In genomic region chr6:169709293-169709692, GRCh38 we compare ENCODE assay signal across 19 cellular contexts. TPM values are rescaled to one million over a fixed set of nuclear protein-coding genes. Genes with fewer than 3 reads are reported as not detected.
DNase-seq lines count a peak whose midpoint lies in the region; ATAC-seq, FAIRE-seq and TF ChIP-seq lines count a peak whose summit lies in the region.
"Had no signal": no experiment of that assay in that cellular context is flagged by ENCODE, and none has a peak within 500 bp of the region (broad histone marks: within the 10 kb centered on the region; RNA-seq: fewer than 3 reads in every experiment).

No MANE protein-coding gene starts in this region.

- no peak overlapping the region for H3K4me2 ChIP-seq in keratinocyte (ENCODE audit: control insufficient read depth, extremely low read depth, insufficient read depth, low read depth, low read length)

- CTCF ChIA-PET in activated naive CD4-positive, alpha-beta T cell treated with anti-CD3 and anti-CD28 coated beads for 36 hours (lab: Charles Lee), result interaction anchor here (1.4 to 1.6 kb wide), 3 partner anchors 12 to 821 kb away, joined by 3 to 4 read pairs (median 4); no protein-coding TSS in a partner anchor

- no peaks in the 10 kb centered on the region for H3K9me3 ChIP-seq in keratinocyte (ENCODE audit: control insufficient read depth, low read depth, low read length)
- H3K9me3 ChIP-seq: adrenal gland had no signal

- no peak for FAIRE-seq in keratinocyte (lab: Jason Lieb, UNC)
- FAIRE-seq: RCC 7860 had no signal

- peak overlapping the region; percentile 44 for H3K27ac Mint-ChIP-seq in activated naive CD4-positive, alpha-beta T cell treated with anti-CD3 and anti-CD28 coated beads for 36 hours
- H3K27ac Mint-ChIP-seq: activated CD4-positive, alpha-beta T cell treated with anti-CD3 and anti-CD28 coated beads, Interleukin-2, amount 10 ng/mL, durations not matched to agents 24 days and 14 days; stimulated activated naive CD8-positive, alpha-beta T cell treated with anti-CD3 and anti-CD28 coated beads, Interleukin-15, amount 100 ng/mL, for 72 hours had no signal

- no peaks in the 10 kb centered on the region for H4K20me1 ChIP-seq in keratinocyte (ENCODE audit: control insufficient read depth, extremely low read depth, insufficient read depth, low read length)

- H3K4me3 ChIP-seq in keratinocyte (ENCODE audit: control insufficient read depth in 2 of 3, extremely low read depth in 1 of 3, insufficient read depth in 2 of 3, low read depth in 1 of 3, low read length in 3 of 3), result no peak overlapping the region
- H3K4me3 ChIP-seq: adrenal gland, SK-N-MC had no signal

- H3K27ac ChIP-seq in keratinocyte (ENCODE audit: control insufficient read depth, insufficient read depth, low read length), result peak overlapping the region; percentile 7
- H3K27ac ChIP-seq: adrenal gland, SK-N-MC had no signal

- peaks cover 36% of the 10 kb centered on the region for H3K4me1 Mint-ChIP-seq in activated naive CD4-positive, alpha-beta T cell treated with anti-CD3 and anti-CD28 coated beads for 36 hours (ENCODE audit: low read depth)

- dilution Hi-C loops in keratinocyte (cut with MboI; ENCODE audit: extremely low pct_ligation_motif_present, low sequenced_read_pairs), result no loop called here

- DNase-seq in activated naive CD4-positive, alpha-beta T cell treated with anti-CD3 and anti-CD28 coated beads for 36 hours, result no peak
- DNase-seq in activated naive CD4-positive, alpha-beta T cell treated with Interleukin-2 at 50 U/mL for 16 hours, result no peak
- DNase-seq in keratinocyte (ENCODE audit: low read depth, low spot score) (no peak), islet precursor cell (no peak), NCI-H128 (lab: John Stamatoyannopoulos, UW; ENCODE audit: unreplicated experiment) (no peak), NCI-H2107 (lab: John Stamatoyannopoulos, UW) (no peak)
- DNase-seq: ACHN; activated CD4-positive, alpha-beta T cell treated with anti-CD3 and anti-CD28 coated beads, Interleukin-2, amount 10 ng/mL, durations not matched to agents 24 days and 14 days; adrenal gland; DMS79 treated with DMSO at 0.1 percent for 48 hours; foreskin melanocyte; NCI-H1105 treated with DMSO at 0.1 percent for 48 hours; NCI-H2171 treated with DMSO at 0.1 percent for 48 hours; stimulated activated CD4-positive, alpha-beta T cell treated with anti-CD3 and anti-CD28 coated beads, Interleukin-2, amount 100 ng/mL, for 24 hours; stimulated activated naive CD8-positive, alpha-beta T cell treated with anti-CD3 and anti-CD28 coated beads, Interleukin-15, amount 100 ng/mL, for 72 hours had no signal

- intact Hi-C loops in activated naive CD4-positive, alpha-beta T cell treated with anti-CD3 and anti-CD28 coated beads for 36 hours (cut with micrococcal nuclease), result loop anchor here (1.0 kb wide), 1 partner anchor 10 kb away; no protein-coding TSS in a partner anchor

- peaks cover 13% of the 10 kb centered on the region for H3K79me2 ChIP-seq in keratinocyte (ENCODE audit: control insufficient read depth, insufficient read depth, low read length)

- H3K4me1 ChIP-seq in keratinocyte (ENCODE audit: control insufficient read depth, extremely low read depth, insufficient read depth, low read length), result peaks cover 5% of the 10 kb centered on the region

- no peaks in the 10 kb centered on the region for H3K9me3 Mint-ChIP-seq in activated naive CD4-positive, alpha-beta T cell treated with anti-CD3 and anti-CD28 coated beads for 36 hours
- H3K9me3 Mint-ChIP-seq: activated CD4-positive, alpha-beta T cell treated with anti-CD3 and anti-CD28 coated beads, Interleukin-2, amount 10 ng/mL, durations not matched to agents 24 days and 14 days; stimulated activated naive CD8-positive, alpha-beta T cell treated with anti-CD3 and anti-CD28 coated beads, Interleukin-15, amount 100 ng/mL, for 72 hours had no signal

- peaks cover 26% of the 10 kb centered on the region for H3K36me3 Mint-ChIP-seq in activated naive CD4-positive, alpha-beta T cell treated with anti-CD3 and anti-CD28 coated beads for 36 hours (ENCODE audit: low read depth)

- ATAC-seq in GM21576 (IDR thresholded peaks at IDR 0.05; ENCODE audit: unreplicated experiment), result peak; percentile 52
- peak; percentile 64 for ATAC-seq in HG03432 (IDR thresholded peaks at IDR 0.05; ENCODE audit: unreplicated experiment)
- ATAC-seq: stimulated activated naive CD8-positive, alpha-beta T cell treated with anti-CD3 and anti-CD28 coated beads, Interleukin-15, amount 100 ng/mL, for 72 hours had no signal

- H3K27me3 Mint-ChIP-seq in activated naive CD4-positive, alpha-beta T cell treated with anti-CD3 and anti-CD28 coated beads for 36 hours (ENCODE audit: low read depth), result no peaks in the 10 kb centered on the region
- H3K27me3 Mint-ChIP-seq: activated CD4-positive, alpha-beta T cell treated with anti-CD3 and anti-CD28 coated beads, Interleukin-2, amount 10 ng/mL, durations not matched to agents 24 days and 14 days; stimulated activated naive CD8-positive, alpha-beta T cell treated with anti-CD3 and anti-CD28 coated beads, Interleukin-15, amount 100 ng/mL, for 72 hours had no signal

- TF ChIP-seq CTCF in keratinocyte (optimal IDR thresholded peaks at IDR 0.05 in 1 of 3, IDR thresholded peaks at IDR 0.05 in 1 of 3, conservative IDR thresholded peaks at IDR 0.05 in 1 of 3; ENCODE audit: extremely low read depth in 1 of 3, insufficient read depth in 2 of 3, low read length in 3 of 3), result no peak

- H3K27me3 ChIP-seq in keratinocyte (ENCODE audit: control insufficient read depth, extremely low read depth, insufficient read depth, low read length), result no peaks in the 10 kb centered on the region
- H3K27me3 ChIP-seq: adrenal gland had no signal

- H3K4me3 Mint-ChIP-seq in activated naive CD4-positive, alpha-beta T cell treated with anti-CD3 and anti-CD28 coated beads for 36 hours, result no peak overlapping the region
- H3K4me3 Mint-ChIP-seq: activated CD4-positive, alpha-beta T cell treated with anti-CD3 and anti-CD28 coated beads, Interleukin-2, amount 10 ng/mL, durations not matched to agents 24 days and 14 days; stimulated activated naive CD8-positive, alpha-beta T cell treated with anti-CD3 and anti-CD28 coated beads, Interleukin-15, amount 100 ng/mL, for 72 hours had no signal

- H3K9ac ChIP-seq in keratinocyte (ENCODE audit: control insufficient read depth, extremely low read depth, insufficient read depth, low read length), result no peak overlapping the region

- no peak overlapping the region for H2AFZ ChIP-seq in keratinocyte (ENCODE audit: control insufficient read depth, low read length)

- H3K9me1 ChIP-seq in keratinocyte (ENCODE audit: control insufficient read depth, extremely low read depth, insufficient read depth, low read length), result no peaks in the 10 kb centered on the region

- peaks cover 6% of the 10 kb centered on the region in 2 experiments for H3K36me3 ChIP-seq in keratinocyte (ENCODE audit: control insufficient read depth in 2 of 2, extremely low read depth in 1 of 2, insufficient read depth in 2 of 2, low read length in 2 of 2)

RNA-seq across cellular contexts. Expression of gene C6orf120, which starts 7.4 kb away (rescaled TPM):
- 10 to 100 TPM; 10.7 to 11.7 TPM for total RNA-seq in activated naive CD4-positive, alpha-beta T cell treated with anti-CD3 and anti-CD28 coated beads for 36 hours
- polyA plus RNA-seq in keratinocyte, result 12.1 to 18.1 TPM (median 14.9 TPM) in 3 replicates
- 4.5 TPM for polyA plus RNA-seq in keratinocyte (2011; ENCODE audit: low read depth)
- polyA plus RNA-seq in keratinocyte (2011; cell fraction: cytosol; rRNA removed), result 10.1 and 14.9 TPM in 2 replicates
- polyA plus RNA-seq in keratinocyte (2011; cell fraction: nucleus; rRNA removed), result 13.5 and 14.4 TPM in 2 replicates
- polyA plus RNA-seq in keratinocyte (2012; ENCODE audit: low replicate concordance), result 10.5 and 16.9 TPM in 2 replicates
- 2.3 to 10.2 TPM (median 6.5 TPM) in 3 replicates for polyA minus RNA-seq in keratinocyte
- 18.4 TPM for polyA minus RNA-seq in keratinocyte (2011; cell fraction: cytosol; rRNA and poly(A)+ RNA removed)
- 8.4 and 11.4 TPM in 2 replicates for polyA minus RNA-seq in keratinocyte (2011; cell fraction: nucleus; rRNA and poly(A)+ RNA removed)

RNA-seq across cellular contexts. Expression of gene WDR27, which starts 7.5 kb away (rescaled TPM):
- total RNA-seq in activated naive CD4-positive, alpha-beta T cell treated with anti-CD3 and anti-CD28 coated beads for 36 hours, result 10 to 100 TPM; 37.9 to 38.3 TPM
- 9.3 to 20.5 TPM (median 17.8 TPM) in 3 replicates for polyA plus RNA-seq in keratinocyte
- 5.8 TPM for polyA plus RNA-seq in keratinocyte (2011; ENCODE audit: low read depth)
- 4.5 and 5.2 TPM in 2 replicates for polyA plus RNA-seq in keratinocyte (2011; cell fraction: cytosol; rRNA removed)
- polyA plus RNA-seq in keratinocyte (2011; cell fraction: nucleus; rRNA removed), result 84.5 and 97.4 TPM in 2 replicates
- polyA plus RNA-seq in keratinocyte (2012; ENCODE audit: low replicate concordance), result 7.0 and 11.0 TPM in 2 replicates
- 7.7 to 30.2 TPM (median 17.3 TPM) in 3 replicates for polyA minus RNA-seq in keratinocyte
- 15.2 TPM for polyA minus RNA-seq in keratinocyte (2011; cell fraction: cytosol; rRNA and poly(A)+ RNA removed)
- polyA minus RNA-seq in keratinocyte (2011; cell fraction: nucleus; rRNA and poly(A)+ RNA removed), result 43.4 and 68.7 TPM in 2 replicates

RNA-seq across cellular contexts. Expression of gene PHF10, which starts 15.0 kb away (rescaled TPM):
- total RNA-seq in activated naive CD4-positive, alpha-beta T cell treated with anti-CD3 and anti-CD28 coated beads for 36 hours, result 10 to 100 TPM; 72.9 to 74.2 TPM
- 5.9 to 14.5 TPM (median 13.4 TPM) in 3 replicates for polyA plus RNA-seq in keratinocyte
- 14.1 TPM for polyA plus RNA-seq in keratinocyte (2011; ENCODE audit: low read depth)
- polyA plus RNA-seq in keratinocyte (2011; cell fraction: cytosol; rRNA removed), result 6.2 and 14.0 TPM in 2 replicates
- 18.2 and 20.3 TPM in 2 replicates for polyA plus RNA-seq in keratinocyte (2011; cell fraction: nucleus; rRNA removed)
- 14.3 and 16.6 TPM in 2 replicates for polyA plus RNA-seq in keratinocyte (2012; ENCODE audit: low replicate concordance)
- polyA minus RNA-seq in keratinocyte, result 1.8 to 11.0 TPM (median 2.5 TPM) in 3 replicates
- 3.6 TPM for polyA minus RNA-seq in keratinocyte (2011; cell fraction: cytosol; rRNA and poly(A)+ RNA removed)
- 3.3 and 6.0 TPM in 2 replicates for polyA minus RNA-seq in keratinocyte (2011; cell fraction: nucleus; rRNA and poly(A)+ RNA removed)

RNA-seq across cellular contexts. Expression of gene DYNLT2, which starts 42.1 kb away (rescaled TPM):
- 1 to 10 TPM; 2.9 to 3.1 TPM for total RNA-seq in activated naive CD4-positive, alpha-beta T cell treated with anti-CD3 and anti-CD28 coated beads for 36 hours
- 0.17 to 0.58 TPM (median 0.21 TPM) in 3 replicates for polyA plus RNA-seq in keratinocyte
- polyA plus RNA-seq in keratinocyte (2011; ENCODE audit: low read depth), result 0.91 TPM
- polyA plus RNA-seq in keratinocyte (2011; cell fraction: cytosol; rRNA removed), result 0.06 TPM in 1 of 2 replicates, not detected in the other
- 0.36 and 0.59 TPM in 2 replicates for polyA plus RNA-seq in keratinocyte (2011; cell fraction: nucleus; rRNA removed)
- polyA plus RNA-seq in keratinocyte (2012; ENCODE audit: low replicate concordance), result 0.23 and 0.92 TPM in 2 replicates
- 0.22 TPM in 1 of 3 replicates, not detected in the others for polyA minus RNA-seq in keratinocyte
- polyA minus RNA-seq in keratinocyte (2011; cell fraction: cytosol; rRNA and poly(A)+ RNA removed), result not detected
- not detected in 2 replicates for polyA minus RNA-seq in keratinocyte (2011; cell fraction: nucleus; rRNA and poly(A)+ RNA removed)

RNA-seq across cellular contexts. Expression of gene ERMARD, which starts 42.1 kb away (rescaled TPM):
- 10 to 100 TPM; 21.1 to 22.8 TPM for total RNA-seq in activated naive CD4-positive, alpha-beta T cell treated with anti-CD3 and anti-CD28 coated beads for 36 hours
- polyA plus RNA-seq in keratinocyte, result 25.6 to 37.9 TPM (median 37.2 TPM) in 3 replicates
- 22.5 TPM for polyA plus RNA-seq in keratinocyte (2011; ENCODE audit: low read depth)
- polyA plus RNA-seq in keratinocyte (2011; cell fraction: cytosol; rRNA removed), result 19.5 TPM in 2 replicates
- polyA plus RNA-seq in keratinocyte (2011; cell fraction: nucleus; rRNA removed), result 82.1 and 88.6 TPM in 2 replicates
- polyA plus RNA-seq in keratinocyte (2012; ENCODE audit: low replicate concordance), result 17.9 and 23.1 TPM in 2 replicates
- 16.1 to 44.5 TPM (median 16.6 TPM) in 3 replicates for polyA minus RNA-seq in keratinocyte
- 11.9 TPM for polyA minus RNA-seq in keratinocyte (2011; cell fraction: cytosol; rRNA and poly(A)+ RNA removed)
- 11.4 and 19.5 TPM in 2 replicates for polyA minus RNA-seq in keratinocyte (2011; cell fraction: nucleus; rRNA and poly(A)+ RNA removed)
